ENCODE assay signal across 1 cellular context in genomic region chr16:31459722-31460581, GRCh38.
TF ChIP-seq lines count a peak whose summit lies in the region.

No MANE protein-coding gene starts in this region.

TF ChIP-seq in HCT116, 20 proteins besides CTCF, POLR2A, EP300 and RAD21 (continued from another document):
- TF ChIP-seq ZBTB33 (IDR thresholded peaks at IDR 0.05; ENCODE audit: extremely low read depth, insufficient replicate concordance, low read length): no peak
- TF ChIP-seq SIN3A (IDR thresholded peaks at IDR 0.05; ENCODE audit: low read depth): peak; percentile 43; the same call in 1 of the 2 replicates
- TF ChIP-seq ZFX (IDR thresholded peaks at IDR 0.05): no peak
- TF ChIP-seq POLR2AphosphoS5 (IDR thresholded peaks at IDR 0.05; ENCODE audit: low read depth, low read length): peak; percentile 81
- no peak for TF ChIP-seq EZH2phosphoT487 (IDR thresholded peaks at IDR 0.05; ENCODE audit: borderline replicate concordance)
- TF ChIP-seq EGR1 (IDR thresholded peaks at IDR 0.05; ENCODE audit: low read depth): peak; percentile 84
- no peak for TF ChIP-seq SRF (IDR thresholded peaks at IDR 0.05; ENCODE audit: low read depth)
- no peak; the same call in 1 of the 2 replicates for TF ChIP-seq ELF1 (IDR thresholded peaks at IDR 0.05; ENCODE audit: borderline replicate concordance, low read depth)
- TF ChIP-seq TCF7L2 (IDR thresholded peaks at IDR 0.05; ENCODE audit: borderline replicate concordance, extremely low read depth, insufficient read depth, insufficient read length): no peak
